ENCODE assay signal across 28 cellular contexts in genomic region chr17:32723310-32723955, GRCh38.
DNase-seq lines count a peak whose midpoint lies in the region; ATAC-seq, FAIRE-seq and TF ChIP-seq lines count a peak whose summit lies in the region.
"Had no signal": no experiment of that assay in that cellular context is flagged by ENCODE, and none has a peak within 500 bp of the region (broad histone marks: within the 10 kb centered on the region; RNA-seq: fewer than 3 reads in every experiment).

No MANE protein-coding gene starts in this region.

- no peaks in the 10 kb centered on the region for H3K9me1 ChIP-seq in IMR-90 (ENCODE audit: insufficient read depth, low read length)

- no peaks in the 10 kb centered on the region for H3K27me3 Mint-ChIP-seq in activated naive CD8-positive, alpha-beta T cell treated with anti-CD3 and anti-CD28 coated beads for 36 hours
- H3K27me3 Mint-ChIP-seq: stimulated activated naive B cell treated with anti-CD40 and anti-IgM and Interleukin-4, amounts not matched to agents 10 μg/mL and 1 μg/mL and 100 μg/mL, for 72 hours had no signal

- H3K36me3 Mint-ChIP-seq in activated naive CD8-positive, alpha-beta T cell treated with anti-CD3 and anti-CD28 coated beads for 36 hours: peaks cover 17% of the 10 kb centered on the region

- FAIRE-seq in bronchial epithelial cell (lab: Jason Lieb, UNC): peak; percentile 18
- FAIRE-seq: GM19239, keratinocyte had no signal

- H2AFZ ChIP-seq in IMR-90 (replicated peaks; ENCODE audit: low read length, poor library complexity) (no peak overlapping the region), trophoblast cell (ENCODE audit: insufficient read depth, low read length, poor library complexity) (no peak overlapping the region)
- H2AFZ ChIP-seq: GM23338, hepatocyte, PC-9 had no signal

- H3K18ac ChIP-seq in IMR-90 (ENCODE audit: low read depth, low read length): no peak overlapping the region
- H3K18ac ChIP-seq in trophoblast cell (ENCODE audit: low read length): no peak overlapping the region

- H2BK120ac ChIP-seq in IMR-90 (ENCODE audit: low read depth, low read length) (no peak overlapping the region), trophoblast cell (ENCODE audit: insufficient read depth, low read length, poor library complexity) (no peak overlapping the region)

- H3K56ac ChIP-seq in IMR-90 (ENCODE audit: extremely low read depth, insufficient read depth, low read length): no peak overlapping the region

- H4K8ac ChIP-seq in IMR-90 (ENCODE audit: low read depth in 2 of 2, low read length in 2 of 2): no peak overlapping the region
- H4K8ac ChIP-seq in trophoblast cell (ENCODE audit: low read depth, low read length): no peak overlapping the region

- H3K4me3 ChIP-seq in IMR-90 (ENCODE audit: insufficient read depth, low read depth, low read length) (no peak overlapping the region), bronchial epithelial cell (ENCODE audit: low read depth, low read length) (no peak overlapping the region), trophoblast cell (ENCODE audit: low read depth, low read length) (no peak overlapping the region)
- H3K4me3 ChIP-seq: GM23338, hepatocyte, PC-9, transverse colon had no signal

- no peak for TF ChIP-seq POLR2A in IMR-90 (IDR thresholded peaks at IDR 0.05; ENCODE audit: low read depth, low read length)

- no peak overlapping the region for H2BK15ac ChIP-seq in IMR-90 (ENCODE audit: low read depth, low read length)

- no TSS peak for BruUV-seq in IMR-90 (replicated peaks; lab: Mats Ljungman, UMichigan)

- H3K79me1 ChIP-seq in IMR-90 (ENCODE audit: low read depth in 1 of 2, low read length in 2 of 2) (no peaks in the 10 kb centered on the region), trophoblast cell (ENCODE audit: low read length) (no peaks in the 10 kb centered on the region)

- no peak overlapping the region for H4K12ac ChIP-seq in trophoblast cell (ENCODE audit: low read depth, low read length)

- no peaks in the 10 kb centered on the region for H3K27me3 ChIP-seq in IMR-90 (ENCODE audit: control insufficient read depth, insufficient read depth, low read length)
- no peaks in the 10 kb centered on the region for H3K27me3 ChIP-seq in bronchial epithelial cell (ENCODE audit: control insufficient read depth, insufficient read depth, low read length)
- no peaks in the 10 kb centered on the region for H3K27me3 ChIP-seq in trophoblast cell (ENCODE audit: insufficient read depth, low read length)
- H3K27me3 ChIP-seq: hepatocyte, transverse colon had no signal

- H4K91ac ChIP-seq in IMR-90 (ENCODE audit: insufficient read depth, low read depth, low read length) (no peak overlapping the region), trophoblast cell (ENCODE audit: low read depth, low read length) (no peak overlapping the region)

- in situ Hi-C loops in IMR-90 (cut with MboI; ENCODE audit: low sequenced_read_pairs): no loop called here

- ATAC-seq in IMR-90 (ENCODE audit: low read depth): peak; percentile 35; the same call in 1 of the 2 replicates
- ATAC-seq: GM23338; stimulated activated naive B cell treated with anti-CD40 and anti-IgM and Interleukin-4, amounts not matched to agents 10 μg/mL and 1 μg/mL and 100 μg/mL, for 72 hours; WTC11 had no signal

- DNase-seq in IMR-90 (peak; percentile 7), bronchial epithelial cell (ENCODE audit: low read depth) (no peak), hippocampal formation (lab: John Stamatoyannopoulos, UW) (peak; percentile 3 to 34), trophoblast cell (peak in 1 of 2 donors; percentile 33), glomerular visceral epithelial cell (ENCODE audit: extremely low spot score) (no peak), T-helper 1 cell (no peak)
- DNase-seq in activated effector memory CD4-positive, alpha-beta T cell treated with anti-CD3 and anti-CD28 coated beads, Interleukin-2, amount 50 U/mL, for 16 hours: no peak
- DNase-seq in activated naive CD8-positive, alpha-beta T cell treated with anti-CD3 and anti-CD28 coated beads for 36 hours: no peak
- DNase-seq: activated CD4-positive, alpha-beta T cell treated with anti-CD3 and anti-CD28 coated beads, Interleukin-2, amount 50 U/mL, for 4 hours; activated CD8-positive, alpha-beta memory T cell treated with anti-CD3 and anti-CD28 coated beads, Interleukin-2, amount 50 U/mL, for 48 hours; activated naive CD4-positive, alpha-beta T cell; CD4-positive, alpha-beta memory T cell; DMS153; GDM1; KG1; NCI-H187 treated with DMSO at 0.1 percent for 48 hours; NCI-H345; PC-9; stimulated activated CD4-positive, alpha-beta T cell treated with anti-CD3 and anti-CD28 coated beads, Interleukin-2, amount 100 ng/mL, for 24 hours; stimulated activated naive B cell treated with anti-CD40 and anti-IgM and Interleukin-4, amounts not matched to agents 10 μg/mL and 1 μg/mL and 100 μg/mL, for 72 hours; T-helper 2 cell; transverse colon had no signal

- H3K27ac ChIP-seq in IMR-90 (ENCODE audit: insufficient read depth, low read length): no peak overlapping the region
- H3K27ac ChIP-seq in trophoblast cell (ENCODE audit: low read depth, low read length): no peak overlapping the region
- H3K27ac ChIP-seq: hepatocyte, PC-9, transverse colon had no signal

- H4K5ac ChIP-seq in IMR-90 (ENCODE audit: low read depth, low read length): no peak overlapping the region

- H3K14ac ChIP-seq in IMR-90 (replicated peaks; ENCODE audit: low read depth, low read length): no peak overlapping the region
- H3K14ac ChIP-seq in trophoblast cell (ENCODE audit: low read length): no peak overlapping the region

- H3K27ac Mint-ChIP-seq in activated naive CD8-positive, alpha-beta T cell treated with anti-CD3 and anti-CD28 coated beads for 36 hours: no peak overlapping the region
- H3K27ac Mint-ChIP-seq: GM23338; nephron; stimulated activated naive B cell treated with anti-CD40 and anti-IgM and Interleukin-4, amounts not matched to agents 10 μg/mL and 1 μg/mL and 100 μg/mL, for 72 hours; WTC11 had no signal

- 40% methylated on average over 2 of the region's 5 CpGs; no CpG with 5 or more reads in 1 of the 2 experiments for WGBS in IMR-90 (ENCODE audit: extremely low coverage in 2 of 2, insufficient read length in 1 of 2), 2 experiments
- WGBS in trophoblast cell (ENCODE audit: extremely low coverage, insufficient coverage, insufficient read length): no CpG with 5 or more reads among the region's 5 CpGs

- no peak overlapping the region for H2BK20ac ChIP-seq in IMR-90 (ENCODE audit: low read depth, low read length)

- H3K9me3 ChIP-seq in IMR-90 (ENCODE audit: control insufficient read depth, insufficient read depth, low read length): no peaks in the 10 kb centered on the region
- H3K9me3 ChIP-seq in trophoblast cell (ENCODE audit: insufficient read depth, low read depth, low read length): no peaks in the 10 kb centered on the region

- H3K4ac ChIP-seq in IMR-90 (ENCODE audit: low read depth, low read length): no peak overlapping the region
- H3K4ac ChIP-seq in trophoblast cell (ENCODE audit: low read depth, low read length): no peak overlapping the region

- dilution Hi-C loops in IMR-90 (cut with HindIII; ENCODE audit: low sequenced_read_pairs, unreplicated experiment): no loop called here

- H3K4me1 ChIP-seq in IMR-90 (ENCODE audit: control insufficient read depth, insufficient read depth, low read length) (no peaks in the 10 kb centered on the region), trophoblast cell (ENCODE audit: control insufficient read depth in 1 of 2, insufficient read depth in 2 of 2, low read length in 2 of 2) (no peaks in the 10 kb centered on the region)
- H3K4me1 ChIP-seq: transverse colon had no signal

- H3K23ac ChIP-seq in IMR-90 (ENCODE audit: low read depth, low read length) (no peak overlapping the region), trophoblast cell (ENCODE audit: low read length) (no peak overlapping the region)

- TF ChIP-seq CTCF in IMR-90 (conservative IDR thresholded peaks at IDR 0.05; ENCODE audit: low read depth, low read length) (no peak), bronchial epithelial cell (IDR thresholded peaks at IDR 0.05; ENCODE audit: insufficient read depth, low read length, severe bottlenecking) (no peak)

- CTCF ChIA-PET in IMR-90 (lab: Yijun Ruan, JAX): no interaction called here

- no peak overlapping the region for H2AK9ac ChIP-seq in IMR-90 (replicated peaks; ENCODE audit: low read depth, low read length, poor library complexity)

- H3K9ac ChIP-seq in IMR-90 (ENCODE audit: low read depth, low read length) (no peak overlapping the region), trophoblast cell (ENCODE audit: low read length) (peak overlapping the region; percentile 43)

- H2BK12ac ChIP-seq in trophoblast cell (ENCODE audit: low read length): no peak overlapping the region

- H3K36me3 ChIP-seq in IMR-90 (ENCODE audit: control insufficient read depth, insufficient read depth, low read length): no peaks in the 10 kb centered on the region
- peaks cover 3% of the 10 kb centered on the region for H3K36me3 ChIP-seq in bronchial epithelial cell (ENCODE audit: control insufficient read depth, insufficient read depth, low read length)
- no peaks in the 10 kb centered on the region for H3K36me3 ChIP-seq in trophoblast cell (ENCODE audit: control insufficient read depth in 1 of 2, insufficient read depth in 2 of 2, low read length in 2 of 2)

- H2BK5ac ChIP-seq in IMR-90 (ENCODE audit: low read depth, low read length, poor library complexity, severe bottlenecking) (no peak overlapping the region), trophoblast cell (ENCODE audit: low read depth, low read length, poor library complexity) (no peak overlapping the region)

- intact Hi-C loops in IMR-90 (cut with micrococcal nuclease): no loop called here

- TF ChIP-seq RAD21 in IMR-90 (IDR thresholded peaks at IDR 0.05; ENCODE audit: low read length): no peak

- no peaks in the 10 kb centered on the region for H4K20me1 ChIP-seq in IMR-90 (ENCODE audit: insufficient read depth, low read length)

- H3K4me3 Mint-ChIP-seq in activated naive CD8-positive, alpha-beta T cell treated with anti-CD3 and anti-CD28 coated beads for 36 hours: no peak overlapping the region
- H3K4me3 Mint-ChIP-seq: CD4-positive, alpha-beta memory T cell; GM23338; nephron; stimulated activated naive B cell treated with anti-CD40 and anti-IgM and Interleukin-4, amounts not matched to agents 10 μg/mL and 1 μg/mL and 100 μg/mL, for 72 hours; WTC11 had no signal

- no peaks in the 10 kb centered on the region for H3K79me2 ChIP-seq in trophoblast cell (ENCODE audit: control insufficient read depth, insufficient read depth, low read length, poor library complexity)
- H3K79me2 ChIP-seq: hepatocyte had no signal

- H2AK5ac ChIP-seq in IMR-90 (ENCODE audit: low read depth, low read length): no peak overlapping the region
- H2AK5ac ChIP-seq in trophoblast cell (ENCODE audit: low read length): no peak overlapping the region

- no peak overlapping the region for H3K4me2 ChIP-seq in IMR-90 (ENCODE audit: low read depth, low read length)
- H3K4me2 ChIP-seq in trophoblast cell (ENCODE audit: low read length): no peak overlapping the region
- H3K4me2 ChIP-seq: GM23338, hepatocyte, PC-9 had no signal

- H3K9me3 Mint-ChIP-seq in activated naive CD8-positive, alpha-beta T cell treated with anti-CD3 and anti-CD28 coated beads for 36 hours: peaks cover 7% of the 10 kb centered on the region

- POLR2A ChIA-PET in IMR-90 (lab: Charles Lee; ENCODE audit: unreplicated experiment): no interaction called here

- H3K4me1 Mint-ChIP-seq in activated naive CD8-positive, alpha-beta T cell treated with anti-CD3 and anti-CD28 coated beads for 36 hours: no peaks in the 10 kb centered on the region
- H3K4me1 Mint-ChIP-seq: GM23338; nephron; stimulated activated naive B cell treated with anti-CD40 and anti-IgM and Interleukin-4, amounts not matched to agents 10 μg/mL and 1 μg/mL and 100 μg/mL, for 72 hours; WTC11 had no signal

Comparison
In these comparisons a context has a peak if more than half of its experiments do, and no peak if none do; other contexts are left out.
1. DNase-seq: peak in IMR-90 (single experiment) and hippocampal formation (2 of 2); none in bronchial epithelial cell (single experiment), activated effector memory CD4-positive, alpha-beta T cell treated with anti-CD3 and anti-CD28 coated beads, Interleukin-2, amount 50 U/mL, for 16 hours (single experiment), activated naive CD8-positive, alpha-beta T cell treated with anti-CD3 and anti-CD28 coated beads for 36 hours (single experiment), glomerular visceral epithelial cell (single experiment) and T-helper 1 cell (0 of 5).